Comparison of ENCODE assay signal across 21 cellular contexts in the genomic region with DNA sequence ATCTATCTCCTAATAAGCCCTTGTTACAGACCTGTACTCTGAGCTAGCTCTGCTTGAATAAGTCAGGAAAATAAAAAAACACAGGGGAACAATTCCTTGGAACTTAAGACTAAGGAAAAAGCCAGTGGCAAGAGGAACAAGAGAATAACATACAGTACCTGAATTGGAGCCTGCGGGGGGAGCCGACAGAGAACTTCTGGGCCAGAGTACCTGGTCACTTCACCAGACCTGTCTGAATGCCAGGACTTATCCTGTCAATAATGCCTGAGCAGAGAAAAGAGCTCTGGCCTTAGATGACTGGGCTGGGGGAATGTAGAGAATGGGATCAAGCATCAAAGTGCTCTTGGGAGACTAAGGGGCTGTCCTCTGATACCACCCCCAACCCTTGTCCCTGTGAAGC. TPM values are rescaled to one million over a fixed set of nuclear protein-coding genes. Genes with fewer than 3 reads are reported as not detected.
DNase-seq lines count a peak whose midpoint lies in the region; ATAC-seq and TF ChIP-seq lines count a peak whose summit lies in the region.
"Had no signal": no experiment of that assay in that cellular context is flagged by ENCODE, and none has a peak within 500 bp of the region (broad histone marks: within the 10 kb centered on the region; RNA-seq: fewer than 3 reads in every experiment).

No MANE protein-coding gene starts in this region.

- no peaks in the 10 kb centered on the region for H3K4me1 ChIP-seq in CD8-positive, alpha-beta T cell (ENCODE audit: insufficient read depth, low read length)
- peaks cover 35 to 50% (median 45%) of the 10 kb centered on the region in 4 donors for H3K4me1 ChIP-seq in esophagus muscularis mucosa
- H3K4me1 ChIP-seq in smooth muscle cell (ENCODE audit: low read depth): peaks cover 6% of the 10 kb centered on the region

- no peak overlapping the region for H3K4me3 ChIP-seq in CD8-positive, alpha-beta T cell (ENCODE audit: low read depth, low read length)
- H3K4me3 ChIP-seq in esophagus muscularis mucosa (no peak overlapping the region), smooth muscle cell (no peak overlapping the region)
- H3K4me3 ChIP-seq: adrenal gland, GM12878, SJCRH30, tibial nerve had no signal

- no peak overlapping the region for H3K27ac ChIP-seq in CD8-positive, alpha-beta T cell (ENCODE audit: low read depth, low read length)
- peak overlapping the region; percentile 60 to 79 (median 76) for H3K27ac ChIP-seq in esophagus muscularis mucosa (replicated peaks in 1 of 4)
- H3K27ac ChIP-seq in smooth muscle cell (ENCODE audit: low read depth): peak overlapping the region; percentile 70
- H3K27ac ChIP-seq: neutrophil, SJCRH30 had no signal

- H2AFZ ChIP-seq in smooth muscle cell (ENCODE audit: low read depth): no peak overlapping the region

- H3K36me3 ChIP-seq in CD8-positive, alpha-beta T cell (ENCODE audit: insufficient read depth, low read length): peaks cover 82% of the 10 kb centered on the region
- peaks cover 67 to 98% (median 97%) of the 10 kb centered on the region in 4 donors for H3K36me3 ChIP-seq in esophagus muscularis mucosa
- H3K36me3 ChIP-seq in smooth muscle cell (ENCODE audit: low read depth): peaks cover 4% of the 10 kb centered on the region

- no peak for DNase-seq in CD8-positive, alpha-beta T cell
- DNase-seq in esophagus muscularis mucosa (ENCODE audit: extremely low spot score) (no peak), smooth muscle cell (lab: John Stamatoyannopoulos, UW; ENCODE audit: unreplicated experiment) (no peak), Ammon's horn (ENCODE audit: low spot score) (no peak), RPMI8226 (no peak), kidney tubule cell (ENCODE audit: low spot score) (no peak)
- DNase-seq: activated CD4-positive, alpha-beta T cell treated with anti-CD3 and anti-CD28 coated beads, Interleukin-2, amount 10 ng/mL, durations not matched to agents 7 days and 5 days; activated effector memory CD4-positive, alpha-beta T cell treated with Interleukin-2 at 50 U/mL for 16 hours; DMS79; NCI-H1930; NCI-H2227 treated with DMSO at 0.1 percent for 48 hours; stimulated activated CD8-positive, alpha-beta memory T cell treated with anti-CD3 and anti-CD28 coated beads, Interleukin-4, amount 100 ng/mL, for 48 hours had no signal

- intact Hi-C loops in CD8-positive, alpha-beta T cell (cut with DNase I, micrococcal nuclease): no loop called here
- intact Hi-C loops in esophagus muscularis mucosa (cut with DNase I): loop anchor here (2.0 kb wide), 2 partner anchors 28 to 120 kb away; no protein-coding TSS in a partner anchor

- H3K27me3 Mint-ChIP-seq in CD8-positive, alpha-beta T cell (ENCODE audit: low read depth): no peaks in the 10 kb centered on the region
- H3K27me3 Mint-ChIP-seq in IgD-negative memory B cell: no peaks in the 10 kb centered on the region
- H3K27me3 Mint-ChIP-seq: activated CD4-positive, alpha-beta T cell treated with anti-CD3 and anti-CD28 coated beads, Interleukin-2, amount 10 ng/mL, durations not matched to agents 7 days and 5 days had no signal

- TF ChIP-seq CTCF in CD8-positive, alpha-beta T cell (IDR thresholded peaks at IDR 0.05): no peak
- TF ChIP-seq CTCF in esophagus muscularis mucosa (IDR thresholded peaks at IDR 0.05): no peak
- TF ChIP-seq CTCF in smooth muscle cell (IDR thresholded peaks at IDR 0.05; ENCODE audit: borderline replicate concordance, insufficient read depth, poor library complexity, severe bottlenecking): no peak

- no peak for TF ChIP-seq POLR2A in esophagus muscularis mucosa (IDR thresholded peaks at IDR 0.05; ENCODE audit: low read depth)

- no peak overlapping the region for H3K4me3 Mint-ChIP-seq in CD8-positive, alpha-beta T cell
- H3K4me3 Mint-ChIP-seq in IgD-negative memory B cell: no peak overlapping the region
- H3K4me3 Mint-ChIP-seq: activated CD4-positive, alpha-beta T cell treated with anti-CD3 and anti-CD28 coated beads, Interleukin-2, amount 10 ng/mL, durations not matched to agents 7 days and 5 days had no signal

- H3K4me1 Mint-ChIP-seq in CD8-positive, alpha-beta T cell (ENCODE audit: low read depth): no peaks in the 10 kb centered on the region
- H3K4me1 Mint-ChIP-seq in IgD-negative memory B cell: peaks cover 0 to 2% (median 0%) of the 10 kb centered on the region in 3 donors
- H3K4me1 Mint-ChIP-seq: activated CD4-positive, alpha-beta T cell treated with anti-CD3 and anti-CD28 coated beads, Interleukin-2, amount 10 ng/mL, durations not matched to agents 7 days and 5 days had no signal

- peaks cover 60% of the 10 kb centered on the region for H3K36me3 Mint-ChIP-seq in CD8-positive, alpha-beta T cell
- H3K36me3 Mint-ChIP-seq in IgD-negative memory B cell: no peaks in the 10 kb centered on the region

- CTCF ChIA-PET in CD8-positive, alpha-beta T cell (lab: Charles Lee): interaction anchor here (0.9 to 3.4 kb wide), 7 partner anchors 12 to 156 kb away, joined by 4 to 15 read pairs (median 9); no protein-coding TSS in a partner anchor

- no peaks in the 10 kb centered on the region for H3K9me3 ChIP-seq in CD8-positive, alpha-beta T cell (ENCODE audit: low read length)
- H3K9me3 ChIP-seq in esophagus muscularis mucosa (no peaks in the 10 kb centered on the region), smooth muscle cell (replicated peaks; ENCODE audit: low read depth) (no peaks in the 10 kb centered on the region)
- H3K9me3 ChIP-seq: adrenal gland, neutrophil, SJCRH30, tibial nerve had no signal

- WGBS in esophagus muscularis mucosa: 91% methylated on average over 2 of the region's 2 CpGs
- WGBS in smooth muscle cell (ENCODE audit: low lambda C conversion rate): 93% methylated on average over 2 of the region's 2 CpGs

- no peak overlapping the region for H3K9ac ChIP-seq in smooth muscle cell (ENCODE audit: low read depth)

- H3K79me2 ChIP-seq in smooth muscle cell (ENCODE audit: low read depth): no peaks in the 10 kb centered on the region

- H4K20me1 ChIP-seq in smooth muscle cell (ENCODE audit: low read depth): no peaks in the 10 kb centered on the region

- H3K4me2 ChIP-seq in smooth muscle cell: no peak overlapping the region

- H3F3A ChIP-seq in smooth muscle cell (ENCODE audit: low read depth): peaks cover 23% of the 10 kb centered on the region

- H3K27ac Mint-ChIP-seq in CD8-positive, alpha-beta T cell: peak overlapping the region; percentile 39
- peak overlapping the region in 2 of 3 donors; percentile 11 to 18 for H3K27ac Mint-ChIP-seq in IgD-negative memory B cell
- H3K27ac Mint-ChIP-seq: activated CD4-positive, alpha-beta T cell treated with anti-CD3 and anti-CD28 coated beads, Interleukin-2, amount 10 ng/mL, durations not matched to agents 7 days and 5 days had no signal

- no peaks in the 10 kb centered on the region for H3K9me3 Mint-ChIP-seq in CD8-positive, alpha-beta T cell
- H3K9me3 Mint-ChIP-seq in IgD-negative memory B cell: no peaks in the 10 kb centered on the region
- H3K9me3 Mint-ChIP-seq: activated CD4-positive, alpha-beta T cell treated with anti-CD3 and anti-CD28 coated beads, Interleukin-2, amount 10 ng/mL, durations not matched to agents 7 days and 5 days had no signal

- no peak for ATAC-seq in CD8-positive, alpha-beta T cell
- ATAC-seq in GM18858 (IDR thresholded peaks at IDR 0.05; ENCODE audit: unreplicated experiment): no peak

- no peaks in the 10 kb centered on the region for H3K27me3 ChIP-seq in CD8-positive, alpha-beta T cell (ENCODE audit: insufficient read depth, low read length)
- no peaks in the 10 kb centered on the region for H3K27me3 ChIP-seq in esophagus muscularis mucosa
- no peaks in the 10 kb centered on the region for H3K27me3 ChIP-seq in smooth muscle cell (ENCODE audit: low read depth)
- H3K27me3 ChIP-seq: adrenal gland, neutrophil, SJCRH30, tibial nerve had no signal

- TF ChIP-seq EP300 in esophagus muscularis mucosa (IDR thresholded peaks at IDR 0.05): no peak

- POLR2A ChIA-PET in CD8-positive, alpha-beta T cell (lab: Charles Lee): no interaction called here

RNA-seq across cellular contexts. Expression of gene PEA15, which starts 15.1 kb away (rescaled TPM):
- total RNA-seq in CD8-positive, alpha-beta T cell: 10 to 100 TPM in 1 of 2 experiments, 1 to 10 TPM in 1; 9.1 to 10.9 TPM
- polyA plus RNA-seq in IgD-negative memory B cell (19.4 TPM), smooth muscle cell (73.1 and 80.6 TPM in 2 replicates)
- total RNA-seq in esophagus muscularis mucosa (100 to 1,000 TPM; 161 to 286 (median 239) TPM), smooth muscle cell (85.0 and 115 TPM in 2 replicates)

RNA-seq across cellular contexts. Expression of gene CASQ1, which starts 29.9 kb away (rescaled TPM):
- not detected for total RNA-seq in CD8-positive, alpha-beta T cell
- not detected for polyA plus RNA-seq in IgD-negative memory B cell
- total RNA-seq in esophagus muscularis mucosa: 1 to 10 TPM; 2.9 to 4.9 (median 4.6) TPM
- total RNA-seq in smooth muscle cell: 0.36 TPM in 1 of 2 replicates, not detected in the other
- polyA plus RNA-seq in smooth muscle cell: 0.48 TPM in 1 of 2 replicates, not detected in the other
- total RNA-seq: activated CD4-positive, alpha-beta T cell treated with anti-CD3 and anti-CD28 coated beads, Interleukin-2, amount 10 ng/mL, durations not matched to agents 7 days and 5 days; liver; T-helper 1 cell treated with Interleukin-12 subunit alpha and Interleukin-12 subunit beta and Interleukin-4 antibody, amounts not matched to agents 30 ng/mL and 1 ng/mL, for 36 hours had no signal
- polyA plus RNA-seq: liver had no signal

RNA-seq across cellular contexts. Expression of gene DCAF8, which starts 42.0 kb away (rescaled TPM):
- total RNA-seq in CD8-positive, alpha-beta T cell: 100 to 1,000 TPM; 152 to 162 TPM
- polyA plus RNA-seq in IgD-negative memory B cell: 57.8 TPM
- 100 to 1,000 TPM; 111 to 191 (median 172) TPM for total RNA-seq in esophagus muscularis mucosa
- 56.7 and 63.6 TPM in 2 replicates for total RNA-seq in smooth muscle cell
- polyA plus RNA-seq in smooth muscle cell: 79.9 and 92.6 TPM in 2 replicates
